15 cellular contexts compared by ENCODE assay signal in the genomic region with DNA sequence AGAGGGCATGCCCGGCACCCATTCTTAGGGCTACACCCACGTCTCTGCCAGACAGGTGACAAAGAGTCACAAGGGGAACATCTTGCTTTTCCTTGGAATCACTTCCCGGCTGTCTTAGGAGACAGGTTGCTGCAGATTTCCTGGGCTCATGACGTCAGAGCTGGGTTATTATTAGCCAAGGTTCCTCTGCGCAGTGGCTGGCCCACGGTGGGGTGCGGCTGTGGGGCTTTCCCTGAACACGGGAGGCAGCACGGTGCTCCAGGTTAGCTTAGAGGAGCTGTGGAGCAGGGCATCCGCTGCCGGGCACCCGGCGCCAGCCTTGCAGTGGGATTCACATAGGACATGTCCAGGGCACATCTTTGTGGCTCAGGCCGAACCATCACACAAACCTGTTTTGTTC.
"Had no signal": no experiment of that assay in that cellular context is flagged by ENCODE, and none has a peak within 500 bp of the region (broad histone marks: within the 10 kb centered on the region; RNA-seq: fewer than 3 reads in every experiment).

No MANE protein-coding gene starts in this region.

- H3K27me3 ChIP-seq: ascending aorta, cardiac muscle cell, colonic mucosa, spleen had no signal

- H3K4me3 Mint-ChIP-seq: activated naive CD8-positive, alpha-beta T cell treated with anti-CD3 and anti-CD28 coated beads, Interleukin-2, amount 50 U/mL, for 24 hours; activated T-helper 17 cell treated with anti-CD3 and anti-CD28 coated beads, Interleukin-2, amount 50 U/mL, for 72 hours; nephron had no signal

- H3K36me3 ChIP-seq: cardiac muscle cell, prostate gland had no signal

- DNase-seq: activated CD4-positive, CD25-positive, alpha-beta regulatory T cell treated with anti-CD3 and anti-CD28 coated beads, Interleukin-2, amount 50 U/mL, for 72 hours; activated naive CD4-positive, alpha-beta T cell treated with Interleukin-2 at 50 U/mL for 16 hours; activated naive CD8-positive, alpha-beta T cell treated with anti-CD3 and anti-CD28 coated beads, Interleukin-2, amount 50 U/mL, for 24 hours; colonic mucosa; left ventricle myocardium superior; mesendoderm; spleen had no signal

- H3K4me3 ChIP-seq: ascending aorta, cardiac muscle cell, colonic mucosa, prostate gland, spleen had no signal

- FAIRE-seq: frontal cortex, islet of Langerhans had no signal

- H3K4me1 Mint-ChIP-seq: activated naive CD8-positive, alpha-beta T cell treated with anti-CD3 and anti-CD28 coated beads, Interleukin-2, amount 50 U/mL, for 24 hours had no signal

- H3K27ac ChIP-seq: ascending aorta, cardiac muscle cell, colonic mucosa, prostate gland, spleen had no signal

- H3K4me1 ChIP-seq: ascending aorta, colonic mucosa, prostate gland had no signal

- H3K9me3 ChIP-seq: ascending aorta, colonic mucosa, prostate gland, spleen had no signal

- ATAC-seq: activated naive CD8-positive, alpha-beta T cell treated with anti-CD3 and anti-CD28 coated beads, Interleukin-2, amount 50 U/mL, for 24 hours; activated T-helper 17 cell treated with anti-CD3 and anti-CD28 coated beads, Interleukin-2, amount 50 U/mL, for 72 hours; left ventricle myocardium superior; sciatic nerve had no signal

- H3K9me3 Mint-ChIP-seq: activated naive CD8-positive, alpha-beta T cell treated with anti-CD3 and anti-CD28 coated beads, Interleukin-2, amount 50 U/mL, for 24 hours; activated T-helper 17 cell treated with anti-CD3 and anti-CD28 coated beads, Interleukin-2, amount 50 U/mL, for 72 hours; nephron had no signal

- H3K27ac Mint-ChIP-seq: activated naive CD8-positive, alpha-beta T cell treated with anti-CD3 and anti-CD28 coated beads, Interleukin-2, amount 50 U/mL, for 24 hours had no signal

- H3K27me3 Mint-ChIP-seq: activated naive CD8-positive, alpha-beta T cell treated with anti-CD3 and anti-CD28 coated beads, Interleukin-2, amount 50 U/mL, for 24 hours; activated T-helper 17 cell treated with anti-CD3 and anti-CD28 coated beads, Interleukin-2, amount 50 U/mL, for 72 hours had no signal
